Comparison of ENCODE assay signal across 17 cellular contexts in genomic region chr2:226611944-226612318, GRCh38.
DNase-seq lines count a peak whose midpoint lies in the region; ATAC-seq, FAIRE-seq and TF ChIP-seq lines count a peak whose summit lies in the region.
"Had no signal": no experiment of that assay in that cellular context is flagged by ENCODE, and none has a peak within 500 bp of the region (broad histone marks: within the 10 kb centered on the region; RNA-seq: fewer than 3 reads in every experiment).

No MANE protein-coding gene starts in this region.

- DNase-seq in HS-5 (ENCODE audit: low read depth), result peak; percentile 40
- DNase-seq in ascending aorta (ENCODE audit: low spot score in 2 of 2), result no peak
- peak; percentile 70 for DNase-seq in iris pigment epithelial cell (ENCODE audit: low read depth)
- no peak for DNase-seq in stimulated activated naive CD8-positive, alpha-beta T cell treated with anti-CD3 and anti-CD28 coated beads, Interleukin-15, amount 100 ng/mL, for 72 hours
- no peak for DNase-seq in GM19239 (ENCODE audit: insufficient read length, low spot score)
- DNase-seq in NCI-H2029 treated with DMSO at 0.1 percent for 48 hours (lab: John Stamatoyannopoulos, UW), result no peak
- DNase-seq: activated CD4-positive, alpha-beta T cell treated with anti-CD3 and anti-CD28 coated beads for 4 hours; left ventricle myocardium superior; NCI-H1048; SHP77 treated with DMSO at 0.1 percent for 48 hours; testis had no signal

- H3K4me1 Mint-ChIP-seq in stimulated activated naive CD8-positive, alpha-beta T cell treated with anti-CD3 and anti-CD28 coated beads, Interleukin-15, amount 100 ng/mL, for 72 hours, result peaks cover 15% of the 10 kb centered on the region

- H3K4me3 Mint-ChIP-seq in stimulated activated naive CD8-positive, alpha-beta T cell treated with anti-CD3 and anti-CD28 coated beads, Interleukin-15, amount 100 ng/mL, for 72 hours, result no peak overlapping the region

- H3K4me3 ChIP-seq in ACC112 (ENCODE audit: low read depth, low read length) (no peak overlapping the region), ascending aorta (no peak overlapping the region)
- H3K4me3 ChIP-seq: coronary artery, esophagus muscularis mucosa, testis had no signal

- H3K36me3 ChIP-seq in ACC112 (ENCODE audit: insufficient read depth, low read length), result no peaks in the 10 kb centered on the region
- no peaks in the 10 kb centered on the region for H3K36me3 ChIP-seq in ascending aorta
- H3K36me3 ChIP-seq: esophagus muscularis mucosa had no signal

- ATAC-seq in stimulated activated naive CD8-positive, alpha-beta T cell treated with anti-CD3 and anti-CD28 coated beads, Interleukin-15, amount 100 ng/mL, for 72 hours, result no peak
- no peak for ATAC-seq in HG03565 (IDR thresholded peaks at IDR 0.05; ENCODE audit: unreplicated experiment)
- ATAC-seq: left ventricle myocardium superior had no signal

- FAIRE-seq in GM19239 (lab: Jason Lieb, UNC), result no peak
- FAIRE-seq: D721Med had no signal

- peaks cover 12% of the 10 kb centered on the region for H3K27me3 Mint-ChIP-seq in stimulated activated naive CD8-positive, alpha-beta T cell treated with anti-CD3 and anti-CD28 coated beads, Interleukin-15, amount 100 ng/mL, for 72 hours
- H3K27me3 Mint-ChIP-seq: progenitor cell of endocrine pancreas had no signal

- H3K27ac ChIP-seq in ACC112 (ENCODE audit: low read depth, low read length) (peak overlapping the region; percentile 28), ascending aorta (peak overlapping the region; percentile 38 to 57)
- H3K27ac ChIP-seq: coronary artery, esophagus muscularis mucosa, testis had no signal

- peak overlapping the region; percentile 52 for H2AFZ ChIP-seq in ACC112 (ENCODE audit: low read length, unreplicated experiment)

- TF ChIP-seq CTCF in ascending aorta (IDR thresholded peaks at IDR 0.05), result no peak

- peaks cover 21% of the 10 kb centered on the region for H3K4me1 ChIP-seq in ACC112 (ENCODE audit: control insufficient read depth, insufficient read depth, low read length, unreplicated experiment)
- H3K4me1 ChIP-seq in ascending aorta, result peaks cover 0 to 10% of the 10 kb centered on the region in 2 donors
- H3K4me1 ChIP-seq: esophagus muscularis mucosa, testis had no signal

- H3K9me3 Mint-ChIP-seq in stimulated activated naive CD8-positive, alpha-beta T cell treated with anti-CD3 and anti-CD28 coated beads, Interleukin-15, amount 100 ng/mL, for 72 hours, result no peaks in the 10 kb centered on the region

- no peaks in the 10 kb centered on the region for H3K27me3 ChIP-seq in ACC112 (ENCODE audit: insufficient read depth, low read length)
- no peaks in the 10 kb centered on the region for H3K27me3 ChIP-seq in ascending aorta
- H3K27me3 ChIP-seq: esophagus muscularis mucosa, testis had no signal

- intact Hi-C loops in ascending aorta (cut with DNase I), result loop anchor here (5.0 kb wide), 1 partner anchor 50 kb away; no protein-coding TSS in a partner anchor

- H3K27ac Mint-ChIP-seq in stimulated activated naive CD8-positive, alpha-beta T cell treated with anti-CD3 and anti-CD28 coated beads, Interleukin-15, amount 100 ng/mL, for 72 hours, result no peak overlapping the region
- H3K27ac Mint-ChIP-seq: progenitor cell of endocrine pancreas had no signal

- no peaks in the 10 kb centered on the region for H3K9me3 ChIP-seq in ascending aorta
- H3K9me3 ChIP-seq: esophagus muscularis mucosa, testis had no signal

- no peaks in the 10 kb centered on the region for H3K79me2 ChIP-seq in ACC112 (ENCODE audit: control insufficient read depth, insufficient read depth, low read length, unreplicated experiment)

Comparison
In these comparisons a context has a peak if more than half of its experiments do, and no peak if none do; other contexts are left out.
1. DNase-seq: peak in HS-5 (single experiment) and iris pigment epithelial cell (single experiment); none in ascending aorta (0 of 2), stimulated activated naive CD8-positive, alpha-beta T cell treated with anti-CD3 and anti-CD28 coated beads, Interleukin-15, amount 100 ng/mL, for 72 hours (0 of 2), GM19239 (single experiment) and NCI-H2029 treated with DMSO at 0.1 percent for 48 hours (single experiment).